Comparison of ENCODE assay signal across 9 cellular contexts in genomic region chr10:100826983-100827818, GRCh38.
DNase-seq lines count a peak whose midpoint lies in the region; ATAC-seq, FAIRE-seq and TF ChIP-seq lines count a peak whose summit lies in the region.
"Had no signal": no experiment of that assay in that cellular context is flagged by ENCODE, and none has a peak within 500 bp of the region (broad histone marks: within the 10 kb centered on the region; RNA-seq: fewer than 3 reads in every experiment).

No MANE protein-coding gene starts in this region.

- TF ChIP-seq CTCF in bronchial epithelial cell (IDR thresholded peaks at IDR 0.05; ENCODE audit: insufficient read depth, low read length, severe bottlenecking): peak; percentile 55

- no peaks in the 10 kb centered on the region for H3K9me3 Mint-ChIP-seq in memory B cell

- H3K4me1 Mint-ChIP-seq in memory B cell: peaks cover 26% of the 10 kb centered on the region

- no peak overlapping the region for H3K27ac ChIP-seq in urinary bladder (ENCODE audit: low read depth)

- H3K36me3 ChIP-seq in bronchial epithelial cell (ENCODE audit: control insufficient read depth, insufficient read depth, low read length) (no peaks in the 10 kb centered on the region), urinary bladder (ENCODE audit: insufficient read depth) (no peaks in the 10 kb centered on the region)

- peak; percentile 64 for DNase-seq in NCI-H748 (lab: John Stamatoyannopoulos, UW; ENCODE audit: unreplicated experiment)
- no peak for DNase-seq in NCI-H748 treated with DMSO at 0.1 percent for 48 hours (lab: John Stamatoyannopoulos, UW)
- DNase-seq in RPMI8226: peak; percentile 50
- no peak for DNase-seq in bronchial epithelial cell (ENCODE audit: low read depth)
- peak; percentile 36 to 59 for DNase-seq in memory B cell (ENCODE audit: low spot score in 2 of 2)
- DNase-seq: DND-41 had no signal

- peaks cover 68% of the 10 kb centered on the region for H3K27me3 ChIP-seq in bronchial epithelial cell (ENCODE audit: control insufficient read depth, insufficient read depth, low read length)

- H3K4me1 ChIP-seq in urinary bladder (ENCODE audit: insufficient read depth): peaks cover 3% of the 10 kb centered on the region

- ATAC-seq in memory B cell (ENCODE audit: low read depth): peak; percentile 56
- ATAC-seq in HG03520 (IDR thresholded peaks at IDR 0.05; ENCODE audit: unreplicated experiment): no peak
- no peak for ATAC-seq in GM19351 (IDR thresholded peaks at IDR 0.05; ENCODE audit: unreplicated experiment)

- no peak for FAIRE-seq in bronchial epithelial cell (lab: Jason Lieb, UNC)

- peak overlapping the region; percentile 35 for H3K4me3 ChIP-seq in bronchial epithelial cell (ENCODE audit: low read depth, low read length)
- peak overlapping the region; percentile 33 for H3K4me3 ChIP-seq in urinary bladder (ENCODE audit: low read depth, low read length)

- H3K27me3 Mint-ChIP-seq in memory B cell: peaks cover 54% of the 10 kb centered on the region

- H3K4me3 Mint-ChIP-seq in memory B cell: peak overlapping the region; percentile 71

- peaks cover 4% of the 10 kb centered on the region for H3K36me3 Mint-ChIP-seq in memory B cell

- H3K27ac Mint-ChIP-seq in memory B cell: no peak overlapping the region

- WGBS in urinary bladder: 2% methylated on average over 68 of the region's 68 CpGs

Comparison
In these comparisons a context has a peak if more than half of its experiments do, and no peak if none do; other contexts are left out.
1. DNase-seq: peak in NCI-H748 (single experiment), RPMI8226 (single experiment) and memory B cell (2 of 2); none in NCI-H748 treated with DMSO at 0.1 percent for 48 hours (single experiment) and bronchial epithelial cell (single experiment).